28 cellular contexts compared by ENCODE assay signal in genomic region chr9:116032683-116033440, GRCh38.
DNase-seq lines count a peak whose midpoint lies in the region; ATAC-seq, FAIRE-seq and TF ChIP-seq lines count a peak whose summit lies in the region.
"Had no signal": no experiment of that assay in that cellular context is flagged by ENCODE, and none has a peak within 500 bp of the region (broad histone marks: within the 10 kb centered on the region; RNA-seq: fewer than 3 reads in every experiment).

No MANE protein-coding gene starts in this region.

- POLR2A ChIA-PET in SK-N-SH (lab: Yijun Ruan, JAX): no interaction called here

- H3K4me3 ChIP-seq in kidney (ENCODE audit: low read length in 2 of 2): peak overlapping the region; percentile 12 to 28
- H3K4me3 ChIP-seq in SK-N-SH (ENCODE audit: low read depth in 2 of 2, low read length in 1 of 2): no peak overlapping the region
- H3K4me3 ChIP-seq in brain microvascular endothelial cell (ENCODE audit: low read depth, low read length): no peak overlapping the region
- H3K4me3 ChIP-seq: PC-9, SJSA1 had no signal

- intact Hi-C loops in kidney (cut with DNase I): no loop called here

- peak overlapping the region; percentile 2 to 33 for H3K27ac ChIP-seq in kidney (ENCODE audit: low read depth in 2 of 2, low read length in 2 of 2)
- no peak overlapping the region for H3K27ac ChIP-seq in SK-N-SH (ENCODE audit: low read depth in 2 of 2, low read length in 1 of 2)
- H3K27ac ChIP-seq in brain microvascular endothelial cell: no peak overlapping the region
- H3K27ac ChIP-seq: PC-9, SJSA1 had no signal

- H3K79me2 ChIP-seq in SK-N-SH (ENCODE audit: insufficient read depth): no peaks in the 10 kb centered on the region

- peak; percentile 23 for DNase-seq in ACHN
- no peak for DNase-seq in H54 (ENCODE audit: insufficient read length, low spot score)
- no peak for DNase-seq in kidney
- DNase-seq in mucosa of gallbladder (ENCODE audit: low spot score): peak; percentile 31
- DNase-seq in SK-N-SH: no peak
- no peak for DNase-seq in brain microvascular endothelial cell
- DNase-seq: C1 segment of cervical spinal cord; Caco-2; CD8-positive, alpha-beta T cell; DMS79 treated with DMSO at 0.1 percent for 48 hours; GF-D8; H9; KG1; MM.1S; NCI-H1048; NCI-H1417; NCI-H1694; NCI-H2029 treated with DMSO at 0.1 percent for 48 hours; NCI-H526 treated with DMSO at 0.1 percent for 48 hours; PC-9; Right ventricle myocardium superior; RPMI8226 had no signal

- peaks cover 1% of the 10 kb centered on the region for H3F3A ChIP-seq in SK-N-SH (replicated peaks; ENCODE audit: insufficient read depth)

- no peak overlapping the region for H3K4me2 ChIP-seq in SK-N-SH
- H3K4me2 ChIP-seq: PC-9 had no signal

- no peaks in the 10 kb centered on the region for H3K9me2 ChIP-seq in SK-N-SH

- in situ Hi-C loops in ACHN (cut with HindIII; ENCODE audit: low pct_ligation_motif_present, low pct_unique_long_range_greater_than_20kb, low sequenced_read_pairs) (no loop called here), brain microvascular endothelial cell (cut with HindIII; ENCODE audit: low pct_ligation_motif_present, low sequenced_read_pairs) (no loop called here)

- H4K20me1 ChIP-seq in SK-N-SH (ENCODE audit: insufficient read depth): no peaks in the 10 kb centered on the region

- peak; percentile 90 for FAIRE-seq in H54 (lab: Jason Lieb, UNC)
- FAIRE-seq in kidney (lab: Jason Lieb, UNC): peak; percentile 97
- FAIRE-seq: A204.1, GM12891, HTR-8/SVneo had no signal

- 81% methylated on average over 4 of the region's 4 CpGs for WGBS in SK-N-SH (ENCODE audit: low lambda C conversion rate)

- no peak overlapping the region for H3K9ac ChIP-seq in kidney (ENCODE audit: low read length in 2 of 2)
- H3K9ac ChIP-seq in SK-N-SH: no peak overlapping the region

- ATAC-seq in HG03095 (IDR thresholded peaks at IDR 0.05; ENCODE audit: unreplicated experiment) (no peak), GM21360 (IDR thresholded peaks at IDR 0.05; ENCODE audit: unreplicated experiment) (no peak)
- ATAC-seq: CD8-positive, alpha-beta T cell had no signal

- no peak for TF ChIP-seq EP300 in SK-N-SH (IDR thresholded peaks at IDR 0.05; ENCODE audit: borderline replicate concordance in 1 of 2, low read depth in 1 of 2, low read length in 1 of 2)

- TF ChIP-seq RAD21 in SK-N-SH (IDR thresholded peaks at IDR 0.05; ENCODE audit: low read length): no peak

- TF ChIP-seq POLR2A in H54 (IDR thresholded peaks at IDR 0.05; ENCODE audit: low read depth, low read length): no peak

- H3K27me3 ChIP-seq in SK-N-SH (ENCODE audit: insufficient read depth): no peaks in the 10 kb centered on the region
- no peaks in the 10 kb centered on the region for H3K27me3 ChIP-seq in brain microvascular endothelial cell (replicated peaks)
- H3K27me3 ChIP-seq: SJSA1 had no signal

- CTCF ChIA-PET in SK-N-SH (lab: Yijun Ruan, JAX): no interaction called here

- TF ChIP-seq CTCF in kidney (IDR thresholded peaks at IDR 0.05; ENCODE audit: borderline replicate concordance, extremely low read depth, insufficient read depth): no peak
- TF ChIP-seq CTCF in SK-N-SH (IDR thresholded peaks at IDR 0.05): no peak
- TF ChIP-seq CTCF in brain microvascular endothelial cell (IDR thresholded peaks at IDR 0.05; ENCODE audit: low read depth, low read length, missing control alignments): no peak

- no peak overlapping the region for H2AFZ ChIP-seq in SK-N-SH (ENCODE audit: low read depth)
- H2AFZ ChIP-seq: PC-9 had no signal

- H3K36me3 ChIP-seq in kidney (ENCODE audit: control insufficient read depth in 1 of 2, insufficient read depth in 2 of 2, low read length in 2 of 2): no peaks in the 10 kb centered on the region
- H3K36me3 ChIP-seq in SK-N-SH (replicated peaks in 1 of 2; ENCODE audit: control insufficient read depth in 1 of 2, insufficient read depth in 2 of 2, low read length in 1 of 2): peaks cover 0 to 4% of the 10 kb centered on the region in 2 experiments
- H3K36me3 ChIP-seq in brain microvascular endothelial cell (replicated peaks): no peaks in the 10 kb centered on the region
- H3K36me3 ChIP-seq: SJSA1 had no signal

- H3K9me3 ChIP-seq in kidney (ENCODE audit: control insufficient read depth in 1 of 2, low read length in 2 of 2) (no peaks in the 10 kb centered on the region), SK-N-SH (peaks cover 8% of the 10 kb centered on the region)
- H3K9me3 ChIP-seq: Caco-2, SJSA1 had no signal

- H3K4me1 ChIP-seq in kidney (ENCODE audit: control insufficient read depth in 1 of 2, insufficient read depth in 1 of 2, low read depth in 1 of 2, low read length in 2 of 2) (peaks cover 4 to 7% of the 10 kb centered on the region in 2 donors), SK-N-SH (ENCODE audit: control insufficient read depth in 1 of 2, insufficient read depth in 2 of 2, low read depth in 1 of 2, low read length in 1 of 2) (peaks cover 0 to 3% of the 10 kb centered on the region in 2 experiments; a peak in 1 of 4 replicates)
- H3K4me1 ChIP-seq: Caco-2 had no signal

TF ChIP-seq in SK-N-SH, 30 proteins besides CTCF, POLR2A, EP300 and RAD21:
- no peak for TF ChIP-seq USF2 (IDR thresholded peaks at IDR 0.05; ENCODE audit: borderline replicate concordance, low read depth, low read length)
- TF ChIP-seq SMC3 (IDR thresholded peaks at IDR 0.05; ENCODE audit: low read depth, low read length): no peak
- no peak for TF ChIP-seq SIN3A (IDR thresholded peaks at IDR 0.05; ENCODE audit: borderline replicate concordance, low read depth, low read length)
- no peak for TF ChIP-seq RCOR1 (IDR thresholded peaks at IDR 0.05; ENCODE audit: low read length)
- TF ChIP-seq TAF1 (IDR thresholded peaks at IDR 0.05; ENCODE audit: borderline replicate concordance, low read depth, low read length): no peak

Comparison
In these comparisons a context has a peak if more than half of its experiments do, and no peak if none do; other contexts are left out.
1. DNase-seq: peak in ACHN (single experiment) and mucosa of gallbladder (single experiment); none in H54 (single experiment), kidney (single experiment), SK-N-SH (single experiment) and brain microvascular endothelial cell (single experiment).
2. H3K27ac ChIP-seq: peak in kidney (2 of 2); none in SK-N-SH (0 of 2) and brain microvascular endothelial cell (single experiment).
3. H3K4me3 ChIP-seq: peak in kidney (2 of 2); none in SK-N-SH (0 of 2) and brain microvascular endothelial cell (single experiment).